In genomic region chr9:1354066-1354465, GRCh38 we compare ENCODE assay signal across 28 cellular contexts.
DNase-seq lines count a peak whose midpoint lies in the region; ATAC-seq and TF ChIP-seq lines count a peak whose summit lies in the region.
"Had no signal": no experiment of that assay in that cellular context is flagged by ENCODE, and none has a peak within 500 bp of the region (broad histone marks: within the 10 kb centered on the region; RNA-seq: fewer than 3 reads in every experiment).

No MANE protein-coding gene starts in this region.

- H3K9ac ChIP-seq in PC-3 (ENCODE audit: low read length): no peak overlapping the region
- H3K9ac ChIP-seq: GM23248 had no signal

- no peaks in the 10 kb centered on the region for H3K27me3 ChIP-seq in PC-3 (ENCODE audit: low read length)
- H3K27me3 ChIP-seq: MG63, SJCRH30 had no signal

- no peak overlapping the region for H3K4me3 ChIP-seq in HEK293 (ENCODE audit: low read depth, low read length)
- no peak overlapping the region for H3K4me3 ChIP-seq in PC-3 (ENCODE audit: low read length)
- no peak overlapping the region for H3K4me3 ChIP-seq in epithelial cell of esophagus (ENCODE audit: low read length)
- H3K4me3 ChIP-seq: GM23248, MG63, PC-9, SJCRH30 had no signal

- H3K27ac ChIP-seq in HEK293 (ENCODE audit: extremely low read depth, low read depth, low read length) (no peak overlapping the region), PC-3 (ENCODE audit: low read length) (no peak overlapping the region)
- H3K27ac ChIP-seq: GM23248, PC-9, SJCRH30 had no signal

- peak; percentile 28 for DNase-seq in PC-3
- peak; percentile 18 for DNase-seq in epithelial cell of esophagus (ENCODE audit: low read depth)
- no peak for DNase-seq in activated CD4-positive, CD25-positive, alpha-beta regulatory T cell treated with anti-CD3 and anti-CD28 coated beads, Interleukin-2, amount 50 U/mL, for 72 hours
- no peak for DNase-seq in NCI-H510A (lab: John Stamatoyannopoulos, UW)
- DNase-seq: C1 segment of cervical spinal cord; CD4-positive, alpha-beta memory T cell; COR-L47; DMS53; GF-D8; GM23248; H9; IMR-90; KG1; MG63; NCI-H1092 treated with DMSO at 0.1 percent for 48 hours; NCI-H1436; NCI-H187 treated with DMSO at 0.1 percent for 48 hours; NCI-H2171 treated with DMSO at 0.1 percent for 48 hours; NCI-H345; NCI-H524; NCI-H748 treated with DMSO at 0.1 percent for 48 hours; PC-9; SJCRH30; T-cell had no signal

- BruUV-seq in PC-3 (replicated peaks; lab: Mats Ljungman, UMichigan): no TSS peak

- CTCF ChIA-PET in HEK293 (lab: Yijun Ruan, JAX): no interaction called here
- CTCF ChIA-PET in PC-3 (lab: Charles Lee): no interaction called here

- H3K9me3 ChIP-seq in HEK293 (ENCODE audit: control insufficient read depth, insufficient read depth, low read depth, low read length) (no peaks in the 10 kb centered on the region), PC-3 (ENCODE audit: low read length) (no peaks in the 10 kb centered on the region)
- H3K9me3 ChIP-seq: MG63, SJCRH30 had no signal

- no peaks in the 10 kb centered on the region for H3K79me2 ChIP-seq in PC-3 (ENCODE audit: low read length)

- H3K9me2 ChIP-seq in PC-3 (replicated peaks; ENCODE audit: low read length): no peaks in the 10 kb centered on the region

- no peaks in the 10 kb centered on the region for H3F3A ChIP-seq in PC-3 (ENCODE audit: low read length, unreplicated experiment)

- no peak overlapping the region for H2AFZ ChIP-seq in PC-3 (ENCODE audit: low read length)
- H2AFZ ChIP-seq: GM23248, PC-9 had no signal

- no peak for ATAC-seq in PC-3
- ATAC-seq in SK-N-SH treated with all-trans-retinoic acid at 6 μM for 48 hours: no peak
- no peak for ATAC-seq in GM18907 (IDR thresholded peaks at IDR 0.05; ENCODE audit: unreplicated experiment)
- ATAC-seq: Right ventricle myocardium inferior, T-cell had no signal

- H4K20me1 ChIP-seq in PC-3 (ENCODE audit: low read length): no peaks in the 10 kb centered on the region

- H3K36me3 ChIP-seq in HEK293 (ENCODE audit: control insufficient read depth in 2 of 2, insufficient read depth in 1 of 2, low read length in 2 of 2): no peaks in the 10 kb centered on the region
- H3K36me3 ChIP-seq in PC-3 (ENCODE audit: low read depth, low read length): no peaks in the 10 kb centered on the region
- H3K36me3 ChIP-seq: MG63, SJCRH30 had no signal

- H3K4me1 ChIP-seq in HEK293 (ENCODE audit: control insufficient read depth, insufficient read depth, low read length): no peaks in the 10 kb centered on the region
- H3K4me1 ChIP-seq in PC-3 (ENCODE audit: insufficient read depth, low read length): no peaks in the 10 kb centered on the region
- H3K4me1 ChIP-seq: SJCRH30 had no signal

- intact Hi-C loops in PC-3 (cut with micrococcal nuclease): no loop called here

- TF ChIP-seq CTCF in HEK293 (tag by site-specific recombination; IDR thresholded peaks at IDR 0.05): no peak
- TF ChIP-seq CTCF in PC-3 (conservative IDR thresholded peaks at IDR 0.05; ENCODE audit: low read depth, low read length): no peak
- TF ChIP-seq CTCF in epithelial cell of esophagus (IDR thresholded peaks at IDR 0.05; ENCODE audit: insufficient read depth, low read depth, low read length, missing control alignments): no peak

- POLR2A ChIA-PET in HEK293 (lab: Yijun Ruan, JAX) (no interaction called here), PC-3 (lab: Charles Lee; ENCODE audit: unreplicated experiment) (no interaction called here)

- H3K4me2 ChIP-seq in PC-3 (ENCODE audit: low read length): no peak overlapping the region
- H3K4me2 ChIP-seq: PC-9 had no signal

TF ChIP-seq in HEK293, 187 proteins besides CTCF, POLR2A, EP300 and RAD21:
- TF ChIP-seq ZNF704 (tag by site-specific recombination; IDR thresholded peaks at IDR 0.05): no peak
- peak; percentile 47; the same call in 1 of the 2 replicates for TF ChIP-seq ZNF623 (tag by site-specific recombination; IDR thresholded peaks at IDR 0.05)
TF ChIP-seq in HEK293: peak in this region for 1.

TF ChIP-seq in SK-N-SH treated with all-trans-retinoic acid at 6 μM for 48 hours, 23 proteins besides CTCF, POLR2A, EP300 and RAD21:
- TF ChIP-seq ZC3H10 (CRISPR knock-in tag; IDR thresholded peaks at IDR 0.05) (no peak), RARB (CRISPR knock-in tag; IDR thresholded peaks at IDR 0.05) (no peak), OSR1 (CRISPR knock-in tag; IDR thresholded peaks at IDR 0.05) (no peak), BACH2 (CRISPR knock-in tag; IDR thresholded peaks at IDR 0.05; ENCODE audit: borderline replicate concordance) (no peak), CREB5 (CRISPR knock-in tag; IDR thresholded peaks at IDR 0.05; ENCODE audit: low read depth) (no peak), PPARA (CRISPR knock-in tag; IDR thresholded peaks at IDR 0.05; ENCODE audit: borderline replicate concordance) (no peak), GLIS3 (CRISPR knock-in tag; IDR thresholded peaks at IDR 0.05) (no peak), ZNF8 (CRISPR knock-in tag; IDR thresholded peaks at IDR 0.05) (no peak), TOX (CRISPR knock-in tag; IDR thresholded peaks at IDR 0.05; ENCODE audit: borderline replicate concordance) (no peak), ZNF70 (CRISPR knock-in tag; IDR thresholded peaks at IDR 0.05) (no peak), CSRNP3 (CRISPR knock-in tag; IDR thresholded peaks at IDR 0.05) (no peak), ZFP30 (CRISPR knock-in tag; IDR thresholded peaks at IDR 0.05) (no peak), TSHZ2 (CRISPR knock-in tag; IDR thresholded peaks at IDR 0.05) (no peak), ESRRG (CRISPR knock-in tag; IDR thresholded peaks at IDR 0.05) (no peak), CSDC2 (CRISPR knock-in tag; IDR thresholded peaks at IDR 0.05) (no peak), TCF4 (CRISPR knock-in tag; IDR thresholded peaks at IDR 0.05; ENCODE audit: borderline replicate concordance) (no peak), ARNTL (CRISPR knock-in tag; IDR thresholded peaks at IDR 0.05; ENCODE audit: borderline replicate concordance, low read depth) (no peak), PATZ1 (CRISPR knock-in tag; IDR thresholded peaks at IDR 0.05; ENCODE audit: borderline replicate concordance) (no peak)

Comparison
In these comparisons a context has a peak if more than half of its experiments do, and no peak if none do; other contexts are left out.
1. DNase-seq: peak in PC-3 (single experiment) and epithelial cell of esophagus (single experiment); none in activated CD4-positive, CD25-positive, alpha-beta regulatory T cell treated with anti-CD3 and anti-CD28 coated beads, Interleukin-2, amount 50 U/mL, for 72 hours (single experiment) and NCI-H510A (single experiment).